Comparison of ENCODE assay signal across 24 cellular contexts in genomic region chr12:101327054-101327453, GRCh38. TPM values are rescaled to one million over a fixed set of nuclear protein-coding genes. Genes with fewer than 3 reads are reported as not detected.
DNase-seq lines count a peak whose midpoint lies in the region; ATAC-seq lines count a peak whose summit lies in the region.
"Had no signal": no experiment of that assay in that cellular context is flagged by ENCODE, and none has a peak within 500 bp of the region (broad histone marks: within the 10 kb centered on the region; RNA-seq: fewer than 3 reads in every experiment).

No MANE protein-coding gene starts in this region.

- H4K91ac ChIP-seq in mesenchymal stem cell (ENCODE audit: low read length): no peak overlapping the region

- H3K4me1 ChIP-seq in mesenchymal stem cell (ENCODE audit: control insufficient read depth, insufficient read depth, low read depth, low read length): peaks cover 7% of the 10 kb centered on the region
- H3K4me1 ChIP-seq: A549; BE2C; BLaER1 treated with 17β-estradiol and CSF1 and Interleukin-3, amounts not matched to agents 10 nM and 100 nM had no signal

- no peak overlapping the region for H2AFZ ChIP-seq in mesenchymal stem cell (ENCODE audit: low read depth, low read length)
- H2AFZ ChIP-seq: GM23248 had no signal

- no peaks in the 10 kb centered on the region for H3K27me3 Mint-ChIP-seq in T-helper 17 cell
- H3K27me3 Mint-ChIP-seq: CD4-positive, alpha-beta T cell; CD8-positive, alpha-beta memory T cell had no signal

- H3K14ac ChIP-seq in mesenchymal stem cell (ENCODE audit: low read length in 2 of 2): no peak overlapping the region

- H3K27ac ChIP-seq in mesenchymal stem cell (ENCODE audit: low read length, poor library complexity, severe bottlenecking): peak overlapping the region; percentile 91
- H3K27ac ChIP-seq: A549; BLaER1 treated with 17β-estradiol and CSF1 and Interleukin-3, amounts not matched to agents 10 nM and 100 nM; GM23248 had no signal

- H2BK12ac ChIP-seq in mesenchymal stem cell (ENCODE audit: low read length in 2 of 2): no peak overlapping the region

- H3K27me3 ChIP-seq in mesenchymal stem cell (ENCODE audit: control insufficient read depth in 1 of 2, insufficient read depth in 1 of 2, low read length in 2 of 2): no peaks in the 10 kb centered on the region
- H3K27me3 ChIP-seq: BE2C; BLaER1 treated with 17β-estradiol and CSF1 and Interleukin-3, amounts not matched to agents 10 nM and 100 nM had no signal

- peak overlapping the region; percentile 39 for H2AK5ac ChIP-seq in mesenchymal stem cell (ENCODE audit: low read length, severe bottlenecking)

- no peak overlapping the region for H2BK120ac ChIP-seq in mesenchymal stem cell (ENCODE audit: low read depth, low read length)

- H3K4ac ChIP-seq in mesenchymal stem cell (ENCODE audit: low read depth in 1 of 2, low read length in 2 of 2): no peak overlapping the region

- peak overlapping the region; percentile 9 for H2BK5ac ChIP-seq in mesenchymal stem cell (ENCODE audit: low read depth, low read length, poor library complexity, severe bottlenecking)

- no peak for ATAC-seq in T-helper 17 cell
- no peak for ATAC-seq in activated naive CD4-positive, alpha-beta T cell treated with anti-CD3 and anti-CD28 coated beads, Interleukin-2, amount 50 U/mL, for 72 hours
- ATAC-seq: A549, GM12878 had no signal

- no peaks in the 10 kb centered on the region for H3K79me1 ChIP-seq in mesenchymal stem cell (replicated peaks; ENCODE audit: low read length, poor library complexity, severe bottlenecking)

- peak overlapping the region; percentile 72 for H3K27ac Mint-ChIP-seq in T-helper 17 cell
- H3K27ac Mint-ChIP-seq in activated naive CD4-positive, alpha-beta T cell treated with anti-CD3 and anti-CD28 coated beads, Interleukin-2, amount 50 U/mL, for 72 hours: no peak overlapping the region
- H3K27ac Mint-ChIP-seq: CD14-positive monocyte; CD4-positive, alpha-beta T cell had no signal

- H3K9me3 ChIP-seq in T-helper 17 cell (ENCODE audit: control insufficient read depth, low read length, poor library complexity, severe bottlenecking) (no peaks in the 10 kb centered on the region), mesenchymal stem cell (ENCODE audit: control insufficient read depth, low read length) (no peaks in the 10 kb centered on the region)
- H3K9me3 ChIP-seq: A549; BE2C; BLaER1 treated with 17β-estradiol and CSF1 and Interleukin-3, amounts not matched to agents 10 nM and 100 nM had no signal

- no peaks in the 10 kb centered on the region for H3K9me3 Mint-ChIP-seq in activated naive CD4-positive, alpha-beta T cell treated with anti-CD3 and anti-CD28 coated beads, Interleukin-2, amount 50 U/mL, for 72 hours
- H3K9me3 Mint-ChIP-seq: CD14-positive monocyte; CD4-positive, alpha-beta T cell; CD8-positive, alpha-beta memory T cell had no signal

- DNase-seq in T-helper 17 cell (no peak), glomerular visceral epithelial cell (ENCODE audit: extremely low spot score) (peak; percentile 14), mesenchymal stem cell (no peak), renal cortical epithelial cell (ENCODE audit: low read depth) (peak; percentile 16), NCI-H146 treated with DMSO at 0.1 percent for 48 hours (lab: John Stamatoyannopoulos, UW; ENCODE audit: unreplicated experiment) (no peak)
- DNase-seq in activated CD8-positive, alpha-beta memory T cell treated with anti-CD3 and anti-CD28 coated beads for 24 hours: no peak
- no peak for DNase-seq in activated naive CD4-positive, alpha-beta T cell treated with anti-CD3 and anti-CD28 coated beads, Interleukin-2, amount 50 U/mL, for 72 hours (ENCODE audit: low spot score in 2 of 2)
- DNase-seq: 8988T; ACHN; AML-193; BE2C; CD4-positive, alpha-beta T cell; CD8-positive, alpha-beta memory T cell; DMS 273 treated with DMSO at 0.1 percent for 48 hours; DMS79; EL; GDM1; GM23248; H7; HCEC 1CT had no signal

- H3K4me2 ChIP-seq in mesenchymal stem cell (ENCODE audit: low read length, poor library complexity, severe bottlenecking): peak overlapping the region; percentile 1
- H3K4me2 ChIP-seq: A549; BLaER1 treated with 17β-estradiol and CSF1 and Interleukin-3, amounts not matched to agents 10 nM and 100 nM had no signal

- peaks cover 0 to 75% of the 10 kb centered on the region in 2 experiments for H3K36me3 ChIP-seq in mesenchymal stem cell (ENCODE audit: control insufficient read depth in 1 of 2, insufficient read depth in 2 of 2, low read depth in 1 of 2, low read length in 2 of 2)

- no peak overlapping the region for H3K23ac ChIP-seq in mesenchymal stem cell (ENCODE audit: low read length in 2 of 2)

- H3K36me3 Mint-ChIP-seq in T-helper 17 cell (ENCODE audit: low read depth): peaks cover 15% of the 10 kb centered on the region
- peaks cover 17 to 24% of the 10 kb centered on the region in 2 donors for H3K36me3 Mint-ChIP-seq in activated naive CD4-positive, alpha-beta T cell treated with anti-CD3 and anti-CD28 coated beads, Interleukin-2, amount 50 U/mL, for 72 hours

- no peak overlapping the region for H4K8ac ChIP-seq in mesenchymal stem cell (ENCODE audit: low read length)

- peaks cover 3% of the 10 kb centered on the region for H3K4me1 Mint-ChIP-seq in T-helper 17 cell
- H3K4me1 Mint-ChIP-seq: CD14-positive monocyte; CD8-positive, alpha-beta memory T cell had no signal

- H3K4me3 ChIP-seq in mesenchymal stem cell (ENCODE audit: insufficient read depth in 1 of 2, low read depth in 1 of 2, low read length in 2 of 2): no peak overlapping the region
- H3K4me3 ChIP-seq: A549; BLaER1 treated with 17β-estradiol and CSF1 and Interleukin-3, amounts not matched to agents 10 nM and 100 nM; GM12878; GM23248 had no signal

- no peak overlapping the region for H3K9ac ChIP-seq in mesenchymal stem cell (ENCODE audit: low read length)
- H3K9ac ChIP-seq: BLaER1 treated with 17β-estradiol and CSF1 and Interleukin-3, amounts not matched to agents 10 nM and 100 nM; GM23248 had no signal

- no peak overlapping the region for H2BK15ac ChIP-seq in mesenchymal stem cell (ENCODE audit: low read depth, poor library complexity, severe bottlenecking)

- H3K18ac ChIP-seq in mesenchymal stem cell (ENCODE audit: low read depth in 1 of 2, low read length in 2 of 2): no peak overlapping the region

- no peak overlapping the region for H3K4me3 Mint-ChIP-seq in T-helper 17 cell
- H3K4me3 Mint-ChIP-seq: CD14-positive monocyte; CD4-positive, alpha-beta T cell; CD8-positive, alpha-beta memory T cell had no signal

- 95% methylated on average over 8 of the region's 8 CpGs for WGBS in mesenchymal stem cell

RNA-seq across cellular contexts. Expression of gene UTP20, which starts 47.1 kb away (rescaled TPM):
- 10 to 100 TPM; 12.1 to 12.2 TPM for total RNA-seq in T-helper 17 cell
- polyA plus RNA-seq in mesenchymal stem cell (2013, experiment 1 of 2): 2.9 TPM
- 2.9 TPM for polyA plus RNA-seq in mesenchymal stem cell (2013, experiment 2 of 2)
- total RNA-seq in renal cortical epithelial cell: 19.8 and 25.1 TPM in 2 replicates
- 10 to 100 TPM; 15.4 to 25.0 TPM for total RNA-seq in activated naive CD4-positive, alpha-beta T cell treated with anti-CD3 and anti-CD28 coated beads, Interleukin-2, amount 50 U/mL, for 72 hours

Comparison
In these comparisons a context has a peak if more than half of its experiments do, and no peak if none do; other contexts are left out.
1. DNase-seq: peak in glomerular visceral epithelial cell (single experiment) and renal cortical epithelial cell (single experiment); none in T-helper 17 cell (0 of 3), mesenchymal stem cell (single experiment), activated CD8-positive, alpha-beta memory T cell treated with anti-CD3 and anti-CD28 coated beads for 24 hours (single experiment), activated naive CD4-positive, alpha-beta T cell treated with anti-CD3 and anti-CD28 coated beads, Interleukin-2, amount 50 U/mL, for 72 hours (0 of 2) and NCI-H146 treated with DMSO at 0.1 percent for 48 hours (single experiment).